Comparison of ENCODE assay signal across 1 cellular context in genomic region chr2:10285578-10286198, GRCh38.
TF ChIP-seq lines count a peak whose summit lies in the region.

No MANE protein-coding gene starts in this region.

TF ChIP-seq in K562, 482 proteins besides CTCF, POLR2A, EP300 and RAD21 (continued from another document):
- TF ChIP-seq GTF3C2 (IDR thresholded peaks at IDR 0.05; ENCODE audit: borderline replicate concordance, extremely low read depth, insufficient read length): no peak
- no peak for TF ChIP-seq POU5F1 (IDR thresholded peaks at IDR 0.05; ENCODE audit: borderline replicate concordance, low read depth, low read length, partially characterized antibody)
- TF ChIP-seq MIER1 (IDR thresholded peaks at IDR 0.05; ENCODE audit: low read depth): no peak
- TF ChIP-seq PREB (CRISPR knock-in tag; IDR thresholded peaks at IDR 0.05): no peak
- no peak for TF ChIP-seq IRF1 (CRISPR knock-in tag; IDR thresholded peaks at IDR 0.05; ENCODE audit: borderline replicate concordance)
- 0 out of 2 replicates have a peak, but pooled peaks have one; percentile 19 for TF ChIP-seq ZNF395 (CRISPR knock-in tag; IDR thresholded peaks at IDR 0.05)
- no peak for TF ChIP-seq ZNF143 (CRISPR knock-in tag; IDR thresholded peaks at IDR 0.05)
- TF ChIP-seq CBFB (CRISPR knock-in tag; IDR thresholded peaks at IDR 0.05): no peak
- TF ChIP-seq NR2C2 (CRISPR knock-in tag; IDR thresholded peaks at IDR 0.05): no peak
- no peak for TF ChIP-seq NR2C2 (tag; IDR thresholded peaks at IDR 0.05)
- TF ChIP-seq ZFX (CRISPR knock-in tag; IDR thresholded peaks at IDR 0.05): no peak
- no peak for TF ChIP-seq TAF15 (IDR thresholded peaks at IDR 0.05; ENCODE audit: low read depth, low read length)
- peak; percentile 82 for TF ChIP-seq NFE2 (IDR thresholded peaks at IDR 0.05; ENCODE audit: low read depth)
- no peak for TF ChIP-seq ZBTB7A (IDR thresholded peaks at IDR 0.05; ENCODE audit: borderline replicate concordance, control insufficient read depth, low read depth, low read length)
- peak; percentile 85 for TF ChIP-seq TFE3 (CRISPR knock-in tag; IDR thresholded peaks at IDR 0.05)
- TF ChIP-seq MCM2 (IDR thresholded peaks at IDR 0.05; ENCODE audit: low read depth): no peak
- no peak for TF ChIP-seq CHD2 (IDR thresholded peaks at IDR 0.05; ENCODE audit: low read depth, low read length)
- TF ChIP-seq ZNF764 (CRISPR knock-in tag; IDR thresholded peaks at IDR 0.05; ENCODE audit: low read depth): no peak
- no peak for TF ChIP-seq ESRRB (CRISPR knock-in tag; IDR thresholded peaks at IDR 0.05; ENCODE audit: borderline replicate concordance)
- TF ChIP-seq CBX2 (IDR thresholded peaks at IDR 0.05; ENCODE audit: insufficient read depth, low read length, poor library complexity, severe bottlenecking): no peak
- peak in 1 of 2 experiments; percentile 52 for TF ChIP-seq E2F6 (IDR thresholded peaks at IDR 0.05; ENCODE audit: borderline replicate concordance in 1 of 2, extremely low read depth in 1 of 2, insufficient read depth in 1 of 2, insufficient read length in 1 of 2, low read depth in 1 of 2, low read length in 1 of 2, poor library complexity in 1 of 2, severe bottlenecking in 1 of 2)
- TF ChIP-seq BCLAF1 (IDR thresholded peaks at IDR 0.05; ENCODE audit: borderline replicate concordance in 1 of 2, control insufficient read depth in 1 of 2, low read depth in 2 of 2, low read length in 1 of 2): no peak
- TF ChIP-seq ZNF263 (CRISPR knock-in tag; IDR thresholded peaks at IDR 0.05; ENCODE audit: borderline replicate concordance): no peak
